ENCODE assay signal across 16 cellular contexts in the genomic region with DNA sequence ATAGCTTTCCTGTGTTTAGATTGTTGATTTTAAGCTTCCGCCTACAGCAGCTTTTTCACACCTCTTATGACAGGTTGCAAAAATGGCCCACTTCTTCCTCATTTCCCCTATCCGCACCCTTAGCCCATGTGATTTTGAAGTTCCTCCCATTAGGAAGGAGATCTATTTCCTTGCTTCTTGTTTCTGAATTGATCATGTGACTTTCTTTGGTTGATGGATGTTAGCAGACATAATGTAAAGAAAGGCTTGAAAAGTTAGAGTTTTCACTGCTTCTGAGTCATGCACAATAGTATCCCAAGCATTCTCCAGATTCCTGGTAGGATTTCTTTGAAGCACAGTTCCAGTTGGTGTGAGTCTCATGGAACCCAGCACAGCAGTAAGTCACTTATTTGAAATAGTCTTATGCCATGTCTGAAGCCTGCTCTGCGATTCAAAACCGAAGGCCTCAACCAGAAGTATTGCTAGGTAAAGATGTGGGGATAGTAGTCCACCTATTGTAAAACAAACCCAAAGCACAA.
"Had no signal": no experiment of that assay in that cellular context is flagged by ENCODE, and none has a peak within 500 bp of the region (broad histone marks: within the 10 kb centered on the region; RNA-seq: fewer than 3 reads in every experiment).

No MANE protein-coding gene starts in this region.

- H3K36me3 ChIP-seq: gastroesophageal sphincter, neutrophil, right lobe of liver, upper lobe of right lung had no signal

- H3K27me3 ChIP-seq: gastroesophageal sphincter, neutrophil, right lobe of liver, upper lobe of right lung had no signal

- H3K4me1 Mint-ChIP-seq: mesothelial cell of epicardium had no signal

- H3K4me3 Mint-ChIP-seq: activated CD4-positive, alpha-beta memory T cell treated with anti-CD3 and anti-CD28 coated beads, Interleukin-2, amount 10 ng/mL, durations not matched to agents 7 days and 5 days; activated naive CD8-positive, alpha-beta T cell treated with anti-CD3 and anti-CD28 coated beads for 36 hours; activated T-cell treated with anti-CD3 and anti-CD28 coated beads, Interleukin-2, amount 50 U/mL, for 72 hours; mesothelial cell of epicardium had no signal

- ATAC-seq: activated T-cell treated with anti-CD3 and anti-CD28 coated beads, Interleukin-2, amount 50 U/mL, for 72 hours; gastroesophageal sphincter; right lobe of liver; upper lobe of right lung had no signal

- FAIRE-seq: bronchial epithelial cell, colon, endothelial cell of umbilical vein, keratinocyte had no signal

- H3K27ac ChIP-seq: gastroesophageal sphincter, neutrophil, right lobe of liver, upper lobe of right lung had no signal

- H3K9me3 ChIP-seq: gastroesophageal sphincter, neutrophil, right lobe of liver, upper lobe of right lung had no signal

- DNase-seq: activated CD4-positive, alpha-beta memory T cell treated with anti-CD3 and anti-CD28 coated beads, Interleukin-2, amount 10 ng/mL, durations not matched to agents 7 days and 5 days; activated gamma-delta T cell treated with Interleukin-2 at 50 U/mL for 16 hours; activated naive CD8-positive, alpha-beta T cell treated with anti-CD3 and anti-CD28 coated beads for 36 hours; activated T-cell treated with anti-CD3 and anti-CD28 coated beads, Interleukin-2, amount 50 U/mL, for 72 hours; anterior cingulate cortex; right lobe of liver; stimulated activated CD4-positive, alpha-beta T cell treated with anti-CD3 and anti-CD28 coated beads, Interleukin-2, amount 100 ng/mL, for 24 hours; stimulated activated naive CD4-positive, alpha-beta T cell; upper lobe of right lung had no signal

- H3K27ac Mint-ChIP-seq: activated CD4-positive, alpha-beta memory T cell treated with anti-CD3 and anti-CD28 coated beads, Interleukin-2, amount 10 ng/mL, durations not matched to agents 7 days and 5 days; activated naive CD8-positive, alpha-beta T cell treated with anti-CD3 and anti-CD28 coated beads for 36 hours; activated T-cell treated with anti-CD3 and anti-CD28 coated beads, Interleukin-2, amount 50 U/mL, for 72 hours; mesothelial cell of epicardium had no signal

- H3K36me3 Mint-ChIP-seq: activated naive CD8-positive, alpha-beta T cell treated with anti-CD3 and anti-CD28 coated beads for 36 hours; mesothelial cell of epicardium had no signal

- H3K4me1 ChIP-seq: gastroesophageal sphincter, right lobe of liver, upper lobe of right lung had no signal

- H3K27me3 Mint-ChIP-seq: activated naive CD8-positive, alpha-beta T cell treated with anti-CD3 and anti-CD28 coated beads for 36 hours had no signal

- H3K4me3 ChIP-seq: gastroesophageal sphincter, right lobe of liver, upper lobe of right lung had no signal

- H3K9me3 Mint-ChIP-seq: activated CD4-positive, alpha-beta memory T cell treated with anti-CD3 and anti-CD28 coated beads, Interleukin-2, amount 10 ng/mL, durations not matched to agents 7 days and 5 days; activated naive CD8-positive, alpha-beta T cell treated with anti-CD3 and anti-CD28 coated beads for 36 hours; activated T-cell treated with anti-CD3 and anti-CD28 coated beads, Interleukin-2, amount 50 U/mL, for 72 hours; mesothelial cell of epicardium had no signal
